Comparison of ENCODE assay signal across 14 cellular contexts in genomic region chr10:125783957-125784356, GRCh38. TPM values are rescaled to one million over a fixed set of nuclear protein-coding genes. Genes with fewer than 3 reads are reported as not detected.
DNase-seq lines count a peak whose midpoint lies in the region; ATAC-seq and TF ChIP-seq lines count a peak whose summit lies in the region.
"Had no signal": no experiment of that assay in that cellular context is flagged by ENCODE, and none has a peak within 500 bp of the region (broad histone marks: within the 10 kb centered on the region; RNA-seq: fewer than 3 reads in every experiment).

No MANE protein-coding gene starts in this region.

- DNase-seq in fibroblast of villous mesenchyme (ENCODE audit: low read depth) (peak; percentile 11), HPDE6-E6E7 (ENCODE audit: extremely low spot score) (no peak), NCI-H345 (lab: John Stamatoyannopoulos, UW) (no peak), stomach (no peak), AG08396 (ENCODE audit: low spot score) (no peak)
- DNase-seq: activated CD4-positive, alpha-beta T cell treated with anti-CD3 and anti-CD28 coated beads, Interleukin-2, amount 10 ng/mL, durations not matched to agents 24 days and 14 days; islet precursor cell; NCI-H1694; stimulated activated CD4-positive, alpha-beta T cell treated with anti-CD3 and anti-CD28 coated beads, Interleukin-2, amount 100 ng/mL, for 24 hours had no signal

- H3K4me1 ChIP-seq in stomach = no peaks in the 10 kb centered on the region

- H3K27ac ChIP-seq in stomach = no peak overlapping the region
- H3K27ac ChIP-seq: epithelial cell of prostate had no signal

- WGBS in stomach, 5 donors = 75 to 86% (median 80%) methylated on average over 6 of the region's 6 CpGs

- no peaks in the 10 kb centered on the region for H3K9me3 ChIP-seq in stomach

- peak; percentile 83 for ATAC-seq in GM19023 (IDR thresholded peaks at IDR 0.05; ENCODE audit: unreplicated experiment)
- ATAC-seq in GM21723 (IDR thresholded peaks at IDR 0.05; ENCODE audit: unreplicated experiment) = peak; percentile 91
- peak; percentile 82 for ATAC-seq in HG03196 (IDR thresholded peaks at IDR 0.05; ENCODE audit: unreplicated experiment)

- H3K4me3 ChIP-seq in fibroblast of villous mesenchyme (ENCODE audit: low read depth, low read length) = no peak overlapping the region
- H3K4me3 ChIP-seq in stomach = no peak overlapping the region

- TF ChIP-seq POLR2A in stomach (IDR thresholded peaks at IDR 0.05) = no peak

- no peaks in the 10 kb centered on the region for H3K27me3 ChIP-seq in stomach

- TF ChIP-seq CTCF in fibroblast of villous mesenchyme (IDR thresholded peaks at IDR 0.05; ENCODE audit: insufficient read depth, low read depth, low read length) (no peak), stomach (IDR thresholded peaks at IDR 0.05) (no peak)

- intact Hi-C loops in stomach (cut with DNase I; ENCODE audit: low total_unique reads) = no loop called here

- peaks cover 0 to 31% (median 14%) of the 10 kb centered on the region in 4 donors for H3K36me3 ChIP-seq in stomach

- no peak for TF ChIP-seq EP300 in stomach (IDR thresholded peaks at IDR 0.05)

RNA-seq across cellular contexts. Expression of gene MMP21, which starts 8.3 kb away (rescaled TPM):
- not detected in 2 replicates for total RNA-seq in fibroblast of villous mesenchyme
- under 1 TPM in 1 of 5 donors, not detected in 4; 0.45 TPM for total RNA-seq in stomach
- polyA plus RNA-seq in stomach = not detected
- total RNA-seq: neural crest cell had no signal

RNA-seq across cellular contexts. Expression of gene UROS, which starts 39.1 kb away (rescaled TPM):
- total RNA-seq in fibroblast of villous mesenchyme (93.7 and 94.7 TPM in 2 replicates), stomach (10 to 100 TPM in 4 of 5 donors, 1 to 10 TPM in 1; 8.2 to 39.8 (median 17.4) TPM)
- 10 to 100 TPM; 27.4 to 60.9 (median 41.5) TPM for polyA plus RNA-seq in stomach

RNA-seq across cellular contexts. Expression of gene BCCIP, which starts 39.4 kb away (rescaled TPM):
- total RNA-seq in fibroblast of villous mesenchyme (31.2 and 48.4 TPM in 2 replicates), stomach (10 to 100 TPM in 2 of 5 donors, 1 to 10 TPM in 3; 4.1 to 53.0 (median 6.7) TPM)
- 10 to 100 TPM; 60.4 to 75.2 (median 67.5) TPM for polyA plus RNA-seq in stomach
